Comparison of ENCODE assay signal across 1 cellular context in genomic region chr20:50501970-50502745, GRCh38.
TF ChIP-seq lines count a peak whose summit lies in the region.

No MANE protein-coding gene starts in this region.

TF ChIP-seq in GM12878, 131 proteins besides CTCF, POLR2A, EP300 and RAD21:
- TF ChIP-seq MTA2 (IDR thresholded peaks at IDR 0.05; ENCODE audit: low read depth), result no peak
- 0 out of 2 replicates have a peak, but pooled peaks have one; percentile 31 for TF ChIP-seq ZNF217 (IDR thresholded peaks at IDR 0.05)
- TF ChIP-seq PAX5 (IDR thresholded peaks at IDR 0.05; ENCODE audit: borderline replicate concordance, low read depth, low read length), result 0 out of 2 replicates have a peak, but pooled peaks have one; percentile 41
- 0 out of 4 replicates have a peak, but pooled peaks of 1 of the 2 experiments have one; percentile 11 for TF ChIP-seq IKZF2 (IDR thresholded peaks at IDR 0.05)
- 0 out of 2 replicates have a peak, but pooled peaks have one; percentile 38 for TF ChIP-seq CREM (IDR thresholded peaks at IDR 0.05; ENCODE audit: low read depth)
- 0 out of 2 replicates have a peak, but pooled peaks have one; percentile 21 for TF ChIP-seq CREB1 (IDR thresholded peaks at IDR 0.05; ENCODE audit: low read depth)
- peak; percentile 39 for TF ChIP-seq RUNX3 (IDR thresholded peaks at IDR 0.05; ENCODE audit: low read length)
- no peak for TF ChIP-seq MAX (IDR thresholded peaks at IDR 0.05; ENCODE audit: low read depth, low read length)
- peak; percentile 84 for TF ChIP-seq EED (IDR thresholded peaks at IDR 0.05; ENCODE audit: low read depth)
- TF ChIP-seq NFIC (IDR thresholded peaks at IDR 0.05; ENCODE audit: low read depth, low read length), result 0 out of 2 replicates have a peak, but pooled peaks have one; percentile 45
- 0 out of 2 replicates have a peak, but pooled peaks have one; percentile 74 for TF ChIP-seq HDAC2 (IDR thresholded peaks at IDR 0.05)
- no peak for TF ChIP-seq SMAD1 (IDR thresholded peaks at IDR 0.05; ENCODE audit: low read depth, partially characterized antibody)
TF ChIP-seq in GM12878: peak in this region for 9.
